Comparison of ENCODE assay signal across 16 cellular contexts in genomic region chr5:111667128-111667756, GRCh38.
DNase-seq lines count a peak whose midpoint lies in the region; ATAC-seq and TF ChIP-seq lines count a peak whose summit lies in the region.
"Had no signal": no experiment of that assay in that cellular context is flagged by ENCODE, and none has a peak within 500 bp of the region (broad histone marks: within the 10 kb centered on the region; RNA-seq: fewer than 3 reads in every experiment).

No MANE protein-coding gene starts in this region.

- peak; percentile 48 to 62 for ATAC-seq in activated T-cell treated with anti-CD3 and anti-CD28 coated beads, Interleukin-2, amount 50 U/mL, for 4 hours
- ATAC-seq in HG02870 (IDR thresholded peaks at IDR 0.05; ENCODE audit: unreplicated experiment): peak; percentile 50

- peaks cover 3% of the 10 kb centered on the region for H3K27me3 Mint-ChIP-seq in activated T-cell treated with anti-CD3 and anti-CD28 coated beads, Interleukin-2, amount 50 U/mL, for 4 hours (ENCODE audit: low read depth)
- no peaks in the 10 kb centered on the region for H3K27me3 Mint-ChIP-seq in activated T-cell treated with anti-CD3 and anti-CD28 coated beads, Interleukin-2, amount 50 U/mL, for 24 hours
- H3K27me3 Mint-ChIP-seq: IgD-negative memory B cell had no signal

- no peaks in the 10 kb centered on the region for H3K4me1 Mint-ChIP-seq in activated T-cell treated with anti-CD3 and anti-CD28 coated beads, Interleukin-2, amount 50 U/mL, for 4 hours (ENCODE audit: low read depth)
- H3K4me1 Mint-ChIP-seq in activated T-cell treated with anti-CD3 and anti-CD28 coated beads, Interleukin-2, amount 50 U/mL, for 24 hours (ENCODE audit: low read depth): peaks cover 5% of the 10 kb centered on the region
- H3K4me1 Mint-ChIP-seq: IgD-negative memory B cell had no signal

- in situ Hi-C loops in GM13977 (cut with MboI; ENCODE audit: low pct_unique_long_range_greater_than_20kb, low sequenced_read_pairs, unreplicated experiment): no loop called here

- no peaks in the 10 kb centered on the region for H3K36me3 Mint-ChIP-seq in activated T-cell treated with anti-CD3 and anti-CD28 coated beads, Interleukin-2, amount 50 U/mL, for 4 hours (ENCODE audit: insufficient read depth)
- H3K36me3 Mint-ChIP-seq in activated T-cell treated with anti-CD3 and anti-CD28 coated beads, Interleukin-2, amount 50 U/mL, for 24 hours (ENCODE audit: low read depth): no peaks in the 10 kb centered on the region
- H3K36me3 Mint-ChIP-seq: IgD-negative memory B cell had no signal

- no peak for DNase-seq in activated T-cell treated with anti-CD3 and anti-CD28 coated beads, Interleukin-2, amount 50 U/mL, for 4 hours
- DNase-seq in activated T-cell treated with anti-CD3 and anti-CD28 coated beads, Interleukin-2, amount 50 U/mL, for 24 hours: no peak
- DNase-seq in GM13977 (ENCODE audit: low spot score): peak; percentile 9
- peak; percentile 31 for DNase-seq in fibroblast of peridontal ligament (ENCODE audit: extremely low read depth)
- no peak for DNase-seq in foreskin melanocyte
- no peak for DNase-seq in T-helper 9 cell
- DNase-seq in dedifferentiated amniotic fluid mesenchymal stem cell (ENCODE audit: extremely low spot score): no peak
- DNase-seq: C1 segment of cervical spinal cord, DMS 273 treated with DMSO at 0.1 percent for 48 hours, GF-D8, H9, Kasumi-1, NCI-H187 treated with DMSO at 0.1 percent for 48 hours, NCI-H526 treated with DMSO at 0.1 percent for 48 hours had no signal

- no peak for TF ChIP-seq CTCF in GM13977 (IDR thresholded peaks at IDR 0.05; ENCODE audit: extremely low read depth, insufficient read depth, missing control alignments)

- no peaks in the 10 kb centered on the region for H3K9me3 Mint-ChIP-seq in activated T-cell treated with anti-CD3 and anti-CD28 coated beads, Interleukin-2, amount 50 U/mL, for 4 hours
- H3K9me3 Mint-ChIP-seq in activated T-cell treated with anti-CD3 and anti-CD28 coated beads, Interleukin-2, amount 50 U/mL, for 24 hours: no peaks in the 10 kb centered on the region
- H3K9me3 Mint-ChIP-seq: H9, IgD-negative memory B cell had no signal

- H3K27ac Mint-ChIP-seq in activated T-cell treated with anti-CD3 and anti-CD28 coated beads, Interleukin-2, amount 50 U/mL, for 24 hours: no peak overlapping the region
- H3K27ac Mint-ChIP-seq: IgD-negative memory B cell had no signal

- no peak overlapping the region for H3K4me3 Mint-ChIP-seq in activated T-cell treated with anti-CD3 and anti-CD28 coated beads, Interleukin-2, amount 50 U/mL, for 4 hours
- no peak overlapping the region for H3K4me3 Mint-ChIP-seq in activated T-cell treated with anti-CD3 and anti-CD28 coated beads, Interleukin-2, amount 50 U/mL, for 24 hours
- H3K4me3 Mint-ChIP-seq: H9, IgD-negative memory B cell had no signal

Comparison
In these comparisons a context has a peak if more than half of its experiments do, and no peak if none do; other contexts are left out.
1. DNase-seq: peak in GM13977 (single experiment) and fibroblast of peridontal ligament (single experiment); none in activated T-cell treated with anti-CD3 and anti-CD28 coated beads, Interleukin-2, amount 50 U/mL, for 4 hours (single experiment), activated T-cell treated with anti-CD3 and anti-CD28 coated beads, Interleukin-2, amount 50 U/mL, for 24 hours (single experiment), foreskin melanocyte (single experiment), T-helper 9 cell (single experiment) and dedifferentiated amniotic fluid mesenchymal stem cell (single experiment).